24 cellular contexts compared by ENCODE assay signal in genomic region chr17:80313160-80313829, GRCh38. TPM values are rescaled to one million over a fixed set of nuclear protein-coding genes. Genes with fewer than 3 reads are reported as not detected.
DNase-seq lines count a peak whose midpoint lies in the region; ATAC-seq, FAIRE-seq and TF ChIP-seq lines count a peak whose summit lies in the region.
"Had no signal": no experiment of that assay in that cellular context is flagged by ENCODE, and none has a peak within 500 bp of the region (broad histone marks: within the 10 kb centered on the region; RNA-seq: fewer than 3 reads in every experiment).

No MANE protein-coding gene starts in this region.

- H3K36me3 ChIP-seq in GM12878 (ENCODE audit: control insufficient read depth in 2 of 2, insufficient read depth in 2 of 2, low read length in 1 of 2) = peaks cover 34 to 43% of the 10 kb centered on the region in 2 experiments
- H3K36me3 ChIP-seq in neural progenitor cell = no peaks in the 10 kb centered on the region

- peak; percentile 74 for FAIRE-seq in GM12891 (lab: Jason Lieb, UNC)
- FAIRE-seq in GM12878 (lab: Jason Lieb, UNC) = no peak
- FAIRE-seq: frontal cortex, GM19239, kidney, pancreas had no signal

- TF ChIP-seq POLR2A in GM12891 (IDR thresholded peaks at IDR 0.05; ENCODE audit: low read depth, low read length) = no peak
- TF ChIP-seq POLR2A in GM12878 (IDR thresholded peaks at IDR 0.05; ENCODE audit: low read depth, low read length) = no peak

- in situ Hi-C loops in GM12878 (cut with MboI) = no loop called here

- H4K20me1 ChIP-seq in H9 (ENCODE audit: control insufficient read depth, insufficient read depth, insufficient read length) = peaks cover 3% of the 10 kb centered on the region
- H4K20me1 ChIP-seq in GM12878 (ENCODE audit: control insufficient read depth, insufficient read depth) = no peaks in the 10 kb centered on the region; the same call in 1 of the 2 replicates
- no peaks in the 10 kb centered on the region for H4K20me1 ChIP-seq in neural progenitor cell (ENCODE audit: low read depth)

- H2BK5ac ChIP-seq in H9 (ENCODE audit: insufficient read length, low read length) = no peak overlapping the region

- H3K9me3 Mint-ChIP-seq in H9 (peaks cover 4 to 7% of the 10 kb centered on the region in 2 experiments; a peak in 4 of 5 replicates), neural progenitor cell (peaks cover 2% of the 10 kb centered on the region)
- H3K9me3 Mint-ChIP-seq: CD8-positive, alpha-beta T cell had no signal

- H3F3A ChIP-seq in neural progenitor cell (ENCODE audit: low read depth) = no peaks in the 10 kb centered on the region

- H3K27me3 ChIP-seq in H9 (ENCODE audit: insufficient read depth, low read length) = no peaks in the 10 kb centered on the region
- H3K27me3 ChIP-seq in GM12878 (replicated peaks in 1 of 2; ENCODE audit: control insufficient read depth in 2 of 2, insufficient read depth in 2 of 2, low read length in 1 of 2) = no peaks in the 10 kb centered on the region
- no peaks in the 10 kb centered on the region for H3K27me3 ChIP-seq in neural progenitor cell
- H3K27me3 ChIP-seq: pancreas, transverse colon had no signal

- H3K27me3 Mint-ChIP-seq in H9 (ENCODE audit: low read depth) (no peaks in the 10 kb centered on the region; the same call in 1 of the 2 replicates), neural progenitor cell (ENCODE audit: insufficient read depth, low read depth) (peaks cover 8% of the 10 kb centered on the region)

- no TSS peak for BruUV-seq in GM12878 (replicated peaks; lab: Mats Ljungman, UMichigan)

- TF ChIP-seq RAD21 in GM12878 (IDR thresholded peaks at IDR 0.05; ENCODE audit: insufficient read depth, low read depth, low read length) = no peak

- H2AFZ ChIP-seq in H9 (ENCODE audit: low read length) (no peak overlapping the region), GM12878 (ENCODE audit: control insufficient read depth, low read depth, low read length) (no peak overlapping the region), neural progenitor cell (replicated peaks) (no peak overlapping the region)

- no peak overlapping the region for H2BK12ac ChIP-seq in H9 (ENCODE audit: insufficient read length, low read depth, low read length)

- no peak overlapping the region for H3K27ac ChIP-seq in H9 (ENCODE audit: insufficient read length, low read depth, low read length)
- H3K27ac ChIP-seq in GM12878 (ENCODE audit: control insufficient read depth, insufficient read depth) = no peak overlapping the region
- H3K27ac ChIP-seq in neural progenitor cell = no peak overlapping the region
- H3K27ac ChIP-seq: pancreas, transverse colon had no signal

- H3K27ac Mint-ChIP-seq in H9 (no peak overlapping the region), neural progenitor cell (no peak overlapping the region)

- no peak overlapping the region for H3K56ac ChIP-seq in H9 (ENCODE audit: insufficient read length, low read depth, low read length)

- H3K9ac ChIP-seq in H9 (ENCODE audit: extremely low read depth, insufficient read length, low read length) (no peak overlapping the region), GM12878 (ENCODE audit: control insufficient read depth, insufficient read depth, low read length) (no peak overlapping the region), neural progenitor cell (no peak overlapping the region)

- RAD21 ChIA-PET in GM12878 (lab: Charles Lee; ENCODE audit: unreplicated experiment) = no interaction called here

- peaks cover 4% of the 10 kb centered on the region for H3K23me2 ChIP-seq in H9 (ENCODE audit: insufficient read length, low read depth, low read length, poor library complexity, severe bottlenecking)

- SMC1A ChIA-PET in GM12878 (lab: Charles Lee; ENCODE audit: uncharacterized antibody, unreplicated experiment) = no interaction called here

- H4K8ac ChIP-seq in H9 (replicated peaks; ENCODE audit: insufficient read length, low read depth, low read length) = peak overlapping the region; percentile 95

- H2AK5ac ChIP-seq in H9 (ENCODE audit: insufficient read length, low read length) = no peak overlapping the region

- no peak overlapping the region for H3K14ac ChIP-seq in H9 (ENCODE audit: insufficient read depth, low read length)

- POLR2A ChIA-PET in GM12878 (lab: Charles Lee) = no interaction called here

- no peak overlapping the region for H3K4me3 Mint-ChIP-seq in H9
- H3K4me3 Mint-ChIP-seq in neural progenitor cell = peak overlapping the region; percentile 43
- H3K4me3 Mint-ChIP-seq: CD8-positive, alpha-beta T cell had no signal

- H3K79me1 ChIP-seq in H9 (ENCODE audit: insufficient read depth, low read depth, low read length, poor library complexity, severe bottlenecking) = no peaks in the 10 kb centered on the region

- H3K4me1 ChIP-seq in H9 (ENCODE audit: insufficient read depth, low read length) (no peaks in the 10 kb centered on the region), GM12878 (ENCODE audit: control insufficient read depth, insufficient read depth, low read length) (no peaks in the 10 kb centered on the region), neural progenitor cell (no peaks in the 10 kb centered on the region)
- H3K4me1 ChIP-seq: pancreas, transverse colon had no signal

- intact Hi-C loops in GM12878 (cut with micrococcal nuclease; ENCODE audit: unreplicated experiment) = no loop called here

- no peak overlapping the region for H4K91ac ChIP-seq in H9 (ENCODE audit: insufficient read length, low read depth, low read length)

- TF ChIP-seq EP300 in GM12878 (IDR thresholded peaks at IDR 0.05; ENCODE audit: borderline replicate concordance in 1 of 2, control insufficient read depth in 1 of 2, low read depth in 2 of 2, low read length in 2 of 2) = no peak

- H3K36me3 Mint-ChIP-seq in H9 (ENCODE audit: insufficient read depth in 1 of 3, low read depth in 3 of 3) (peaks cover 44 to 68% (median 68%) of the 10 kb centered on the region in 3 experiments; a peak in 6 of 7 replicates), neural progenitor cell (peaks cover 25% of the 10 kb centered on the region)

- TF ChIP-seq CTCF in H9 (conservative IDR thresholded peaks at IDR 0.05) (no peak), GM12878 (IDR thresholded peaks at IDR 0.05 in 2 of 3, conservative IDR thresholded peaks at IDR 0.05 in 1 of 3; ENCODE audit: control insufficient read depth in 2 of 3, extremely low read depth in 1 of 3, insufficient read depth in 1 of 3, low read depth in 3 of 3, low read length in 3 of 3) (no peak), neural progenitor cell (IDR thresholded peaks at IDR 0.05) (no peak)

- no peak overlapping the region for H3K4me3 ChIP-seq in GM12878
- no peak overlapping the region for H3K4me3 ChIP-seq in neural progenitor cell
- H3K4me3 ChIP-seq: lung, pancreas, transverse colon had no signal

- H3K4me2 ChIP-seq in H9 (ENCODE audit: insufficient read depth, insufficient read length, low read length) = no peak overlapping the region
- no peak overlapping the region for H3K4me2 ChIP-seq in GM12878 (ENCODE audit: control insufficient read depth, insufficient read depth)
- H3K4me2 ChIP-seq in neural progenitor cell = no peak overlapping the region

- no peak overlapping the region for H2BK120ac ChIP-seq in H9 (ENCODE audit: low read depth, low read length, poor library complexity, severe bottlenecking)

- H3K79me2 ChIP-seq in H9 (ENCODE audit: insufficient read depth, low read length) (no peaks in the 10 kb centered on the region), GM12878 (ENCODE audit: control insufficient read depth, insufficient read depth, low read length) (peaks cover 2% of the 10 kb centered on the region), neural progenitor cell (ENCODE audit: low read depth) (no peaks in the 10 kb centered on the region)

- WGBS in H9 (ENCODE audit: extremely low coverage, insufficient read length, low lambda C conversion rate) = no CpG with 5 or more reads among the region's 6 CpGs
- WGBS in GM12878 (ENCODE audit: insufficient coverage, insufficient replicate concordance, low lambda C conversion rate, missing lambda C conversion rate) = 94% methylated on average over 6 of the region's 6 CpGs

- H2BK15ac ChIP-seq in H9 (ENCODE audit: low read depth, low read length) = no peak overlapping the region

- DNase-seq in GM12891 (ENCODE audit: insufficient read length, low spot score) (no peak), H9 (no peak), GM12878 (ENCODE audit: low read depth, low spot score) (no peak), neural progenitor cell (ENCODE audit: low spot score) (no peak), nucleus accumbens (lab: John Stamatoyannopoulos, UW) (no peak), SIG-M5 treated with dmso at 0.1 percent for 504 hours (lab: John Stamatoyannopoulos, UW; ENCODE audit: unreplicated experiment) (no peak), GDM1 (lab: John Stamatoyannopoulos, UW) (no peak)
- DNase-seq: activated CD4-positive, alpha-beta T cell treated with anti-CD3 and anti-CD28 coated beads, Interleukin-2, amount 50 U/mL, for 4 hours; CD8-positive, alpha-beta T cell; cerebellar nuclear complex; DMS53; effector CD4-positive, alpha-beta T cell; kidney; NCI-H1930; NCI-H345; OCI-M1; pancreas; Right ventricle myocardium superior; stimulated activated CD4-positive, alpha-beta T cell treated with anti-CD3 and anti-CD28 coated beads, Interleukin-1b, Interleukin-23, amount 100 ng/mL, for 48 hours; stimulated activated naive CD4-positive, alpha-beta T cell treated with Interleukin-2 at 50 U/mL for 16 hours; transverse colon had no signal

- CTCF ChIA-PET in GM12878 (lab: Yijun Ruan, JAX) = no interaction called here

- H3K4me1 Mint-ChIP-seq in H9 = no peaks in the 10 kb centered on the region
- no peaks in the 10 kb centered on the region for H3K4me1 Mint-ChIP-seq in neural progenitor cell

- no peak overlapping the region for H3K23ac ChIP-seq in H9 (ENCODE audit: insufficient read length, low read depth, low read length)

- H2BK20ac ChIP-seq in H9 (ENCODE audit: low read depth, low read length, poor library complexity, severe bottlenecking) = no peak overlapping the region

- no peak for ATAC-seq in GM12878
- ATAC-seq: CD8-positive, alpha-beta T cell; pancreas had no signal

- H4K5ac ChIP-seq in H9 (ENCODE audit: insufficient read length, low read depth, low read length) = no peak overlapping the region

- H3K4ac ChIP-seq in H9 (ENCODE audit: low read depth, low read length) = no peak overlapping the region

- H3K18ac ChIP-seq in H9 (ENCODE audit: insufficient read length, low read depth, low read length) = no peak overlapping the region

- H3K9me3 ChIP-seq in H9 (ENCODE audit: control insufficient read depth, low read depth, low read length) (no peaks in the 10 kb centered on the region), GM12878 (replicated peaks; ENCODE audit: control insufficient read depth, insufficient read depth, low read length) (no peaks in the 10 kb centered on the region), neural progenitor cell (ENCODE audit: low read depth) (no peaks in the 10 kb centered on the region)
- H3K9me3 ChIP-seq: pancreas, transverse colon had no signal

- H3T11ph ChIP-seq in H9 (ENCODE audit: low read length) = no peak overlapping the region

RNA-seq across cellular contexts. Expression of gene RNF213, which starts 52.6 kb away (rescaled TPM):
- 55.7 TPM for polyA plus RNA-seq in GM12891 (2012; ENCODE audit: low read depth, missing spikeins)
- total RNA-seq in H9 (2021) (32.5 and 34.3 TPM in 2 replicates), GM12878 (2014; rRNA removed) (84.7 and 105 TPM in 2 replicates), GM12878 (2014; rRNA removed; fragmentation: Illumina TruSeq; extraction: Trizol) (54.8 and 60.3 TPM in 2 replicates), GM12878 (2021) (129 and 145 TPM in 2 replicates), neural progenitor cell (ENCODE audit: low replicate concordance) (19.8 and 23.7 TPM in 2 replicates)
- 595 and 707 TPM in 2 replicates for total RNA-seq in GM12878 (2013; cell fraction: nucleolus; rRNA removed)
- polyA plus RNA-seq in GM12878 (2011; ENCODE audit: low read depth) = 66.3 TPM
- polyA plus RNA-seq in GM12878 (2011; rRNA removed) (58.2 and 76.8 TPM in 2 replicates), GM12878 (2014; fragmentation: Illumina TruSeq; extraction: Trizol) (97.1 and 113 TPM in 2 replicates), GM12878 (2014; fragmentation: Nextera tagmentation; extraction: Ambion mirVana) (10 to 100 TPM; 18.6 to 23.6 TPM), GM12878 (2014; rRNA removed) (79.3 and 95.1 TPM in 2 replicates), GM12878 (2016; fragmentation: Nextera tagmentation; extraction: Ambion mirVana) (10 to 100 TPM; 52.4 to 53.6 TPM)
- polyA plus RNA-seq in GM12878 (2011; cell fraction: cytosol; rRNA removed) = 51.9 and 56.6 TPM in 2 replicates
- 460 and 635 TPM in 2 replicates for polyA plus RNA-seq in GM12878 (2011; cell fraction: nucleus; rRNA removed)
- 82.0 and 104 TPM in 2 replicates for polyA plus RNA-seq in GM12878 (2012)
- 191 and 202 TPM in 2 replicates for polyA minus RNA-seq in GM12878 (2011; rRNA and poly(A)+ RNA removed)
- polyA minus RNA-seq in GM12878 (2011; cell fraction: cytosol; rRNA and poly(A)+ RNA removed) = 72.8 and 86.2 TPM in 2 replicates
- polyA minus RNA-seq in GM12878 (2011; cell fraction: nucleus; rRNA and poly(A)+ RNA removed) = 196 and 291 TPM in 2 replicates
